In genomic region chr19:55671054-55671378, GRCh38 we compare ENCODE assay signal across 1 cellular context.
TF ChIP-seq lines count a peak whose summit lies in the region.

No MANE protein-coding gene starts in this region.

TF ChIP-seq in Ishikawa, 13 proteins besides CTCF, POLR2A, EP300 and RAD21:
- TF ChIP-seq REST (IDR thresholded peaks at IDR 0.05; ENCODE audit: low read depth) (no peak), CREB1 (IDR thresholded peaks at IDR 0.05; ENCODE audit: low read depth) (no peak), NFIC (IDR thresholded peaks at IDR 0.05) (no peak), MAX (IDR thresholded peaks at IDR 0.05) (no peak), CEBPB (IDR thresholded peaks at IDR 0.05) (no peak), TCF12 (IDR thresholded peaks at IDR 0.05; ENCODE audit: low read depth) (no peak), TAF1 (IDR thresholded peaks at IDR 0.05; ENCODE audit: low read depth) (no peak), ZBTB7A (IDR thresholded peaks at IDR 0.05; ENCODE audit: low read depth) (no peak), TEAD4 (IDR thresholded peaks at IDR 0.05) (no peak), EGR1 (IDR thresholded peaks at IDR 0.05) (no peak), FOXM1 (IDR thresholded peaks at IDR 0.05; ENCODE audit: borderline replicate concordance, low read depth) (no peak), USF1 (IDR thresholded peaks at IDR 0.05) (no peak), YY1 (IDR thresholded peaks at IDR 0.05; ENCODE audit: low read depth) (no peak)
